Comparison of ENCODE assay signal across 8 cellular contexts in genomic region chr2:189674374-189675112, GRCh38. TPM values are rescaled to one million over a fixed set of nuclear protein-coding genes. Genes with fewer than 3 reads are reported as not detected.
DNase-seq lines count a peak whose midpoint lies in the region; ATAC-seq and TF ChIP-seq lines count a peak whose summit lies in the region.

TSS of gene ANKAR (plus strand) at chr2:189674670. CDS start at chr2:189676491, 1,821 bp downstream.

- H3K27ac ChIP-seq in AG04450 (ENCODE audit: low read depth, low read length) (peak within 1 kb of the TSS; percentile 93), OCI-LY1 (ENCODE audit: low read depth, low read length, poor library complexity, severe bottlenecking) (peak within 1 kb of the TSS; percentile 86), muscle layer of duodenum (ENCODE audit: low read length) (peak within 1 kb of the TSS; percentile 91)

- H3K4me3 Mint-ChIP-seq in activated T-cell treated with anti-CD3 and anti-CD28 coated beads, Interleukin-2, amount 50 U/mL, for 4 hours: peak within 1 kb of the TSS; percentile 94

- H3K9ac ChIP-seq in OCI-LY1 (ENCODE audit: low read length): peak within 1 kb of the TSS; percentile 99

- no peaks in the 10 kb centered on the region for H3K79me2 ChIP-seq in OCI-LY1 (ENCODE audit: insufficient read depth, low read length)

- H3K9me3 Mint-ChIP-seq in activated T-cell treated with anti-CD3 and anti-CD28 coated beads, Interleukin-2, amount 50 U/mL, for 4 hours: peaks cover 13% of the 10 kb centered on the region

- TF ChIP-seq CTCF in AG04450 (IDR thresholded peaks at IDR 0.05; ENCODE audit: low read depth, low read length) (peak; percentile 71), OCI-LY1 (IDR thresholded peaks at IDR 0.05; ENCODE audit: low read length) (peak; percentile 86)

- peaks cover 23% of the 10 kb centered on the region for H3K36me3 Mint-ChIP-seq in activated T-cell treated with anti-CD3 and anti-CD28 coated beads, Interleukin-2, amount 50 U/mL, for 4 hours (ENCODE audit: insufficient read depth)

- no peaks in the 10 kb centered on the region for H3F3A ChIP-seq in OCI-LY1 (ENCODE audit: insufficient read depth, low read length)

- H2AFZ ChIP-seq in OCI-LY1 (ENCODE audit: low read length): peak within 1 kb of the TSS; percentile 100

- DNase-seq in AG04450 (ENCODE audit: low read depth, low spot score): peak; percentile 70
- peak; percentile 77 for DNase-seq in activated T-cell treated with anti-CD3 and anti-CD28 coated beads, Interleukin-2, amount 50 U/mL, for 4 hours
- DNase-seq in stimulated activated CD8-positive, alpha-beta memory T cell treated with anti-CD3 and anti-CD28 coated beads, Interleukin-7, amount 100 ng/mL, for 24 hours (ENCODE audit: low read depth): peak; percentile 51

- peak within 1 kb of the TSS; percentile 99 for H3K4me2 ChIP-seq in OCI-LY1 (ENCODE audit: low read length)

- H3K4me1 ChIP-seq in OCI-LY1 (ENCODE audit: insufficient read depth, low read length, severe bottlenecking): peaks cover 21% of the 10 kb centered on the region
- H3K4me1 ChIP-seq in muscle layer of duodenum (ENCODE audit: control insufficient read depth in 1 of 2, insufficient read depth in 2 of 2, low read length in 2 of 2): peaks cover 0 to 16% of the 10 kb centered on the region in 2 donors

- H3K4me1 Mint-ChIP-seq in activated T-cell treated with anti-CD3 and anti-CD28 coated beads, Interleukin-2, amount 50 U/mL, for 4 hours (ENCODE audit: low read depth): peaks cover 32% of the 10 kb centered on the region

- H3K4me3 ChIP-seq in AG04450 (ENCODE audit: low read depth, low read length) (peak within 1 kb of the TSS; percentile 72), OCI-LY1 (ENCODE audit: low read depth, low read length, poor library complexity, severe bottlenecking) (peak within 1 kb of the TSS; percentile 77), muscle layer of duodenum (ENCODE audit: low read depth in 1 of 2, low read length in 2 of 2) (peak within 1 kb of the TSS; percentile 74 to 76)

- POLR2A ChIA-PET in AG04450 (lab: Yijun Ruan, JAX): interaction anchor here (1.0 to 1.2 kb wide), 2 partner anchors 13 to 88 kb away, joined by 3 to 4 read pairs; partner anchors contain the start of genes ASNSD1 and OSGEPL1

- no peaks in the 10 kb centered on the region for H3K27me3 ChIP-seq in AG04450 (ENCODE audit: control insufficient read depth, insufficient read depth, low read length)
- no peaks in the 10 kb centered on the region for H3K27me3 ChIP-seq in OCI-LY1 (ENCODE audit: insufficient read depth, low read length)
- no peaks in the 10 kb centered on the region for H3K27me3 ChIP-seq in muscle layer of duodenum (ENCODE audit: low read depth, low read length)

- H3K36me3 ChIP-seq in OCI-LY1 (ENCODE audit: insufficient read depth, low read length) (peaks cover 46% of the 10 kb centered on the region), muscle layer of duodenum (ENCODE audit: control insufficient read depth in 1 of 2, insufficient read depth in 2 of 2, low read length in 2 of 2) (peaks cover 8 to 26% of the 10 kb centered on the region in 2 donors)

- CTCF ChIA-PET in AG04450 (lab: Charles Lee): interaction anchor here (0.6 to 7.8 kb wide), 8 partner anchors 11 to 397 kb away, joined by 3 to 114 read pairs (median 14); partner anchors contain the start of genes ASNSD1 and OSGEPL1

- no peaks in the 10 kb centered on the region for H3K27me3 Mint-ChIP-seq in activated T-cell treated with anti-CD3 and anti-CD28 coated beads, Interleukin-2, amount 50 U/mL, for 4 hours (ENCODE audit: low read depth)

- no peaks in the 10 kb centered on the region for H3K9me2 ChIP-seq in OCI-LY1 (ENCODE audit: low read depth, low read length)

- peak; percentile 89 for ATAC-seq in GM18873 (IDR thresholded peaks at IDR 0.05; ENCODE audit: low FRiP score, unreplicated experiment)
- peak; percentile 97 for ATAC-seq in HG03139 (IDR thresholded peaks at IDR 0.05; ENCODE audit: unreplicated experiment)
- ATAC-seq in activated T-cell treated with anti-CD3 and anti-CD28 coated beads, Interleukin-2, amount 50 U/mL, for 4 hours: peak; percentile 96 to 97
- ATAC-seq in esophagus mucosa: peak; percentile 96

- H3K9me3 ChIP-seq in AG04450 (ENCODE audit: control insufficient read depth, insufficient read depth, low read length) (no peaks in the 10 kb centered on the region), OCI-LY1 (ENCODE audit: low read length) (no peaks in the 10 kb centered on the region; the same call in 1 of the 2 replicates), muscle layer of duodenum (ENCODE audit: control insufficient read depth in 1 of 2, low read length in 2 of 2) (no peaks in the 10 kb centered on the region)

- no peaks in the 10 kb centered on the region for H4K20me1 ChIP-seq in OCI-LY1 (ENCODE audit: insufficient read depth, low read length)

RNA-seq across cellular contexts. Expression of gene ANKAR, which starts in this region (rescaled TPM):
- 1.9 and 3.5 TPM in 2 replicates for polyA plus RNA-seq in AG04450 (2011; rRNA removed)
- 4.4 and 7.3 TPM in 2 replicates for polyA minus RNA-seq in AG04450 (2011; rRNA and poly(A)+ RNA removed)
- 1 to 10 TPM; 2.0 to 3.2 (median 3.0) TPM for total RNA-seq in activated T-cell treated with anti-CD3 and anti-CD28 coated beads, Interleukin-2, amount 50 U/mL, for 4 hours
- total RNA-seq in esophagus mucosa: 2.7 TPM

Comparison
In these comparisons a context has a peak if more than half of its experiments do, and no peak if none do; other contexts are left out.
1. Peak in every context shown above with its lines: DNase-seq, ATAC-seq, H3K4me3 ChIP-seq and H3K27ac ChIP-seq.